In genomic region chr15:73994419-73994883, GRCh38 we compare ENCODE assay signal across 1 cellular context.
A peak's percentile ranks its signal among the peaks of the same experiment; 100 is the strongest.
TF ChIP-seq lines count a peak whose summit lies in the region.

Gene PML (plus strand): TSS chr15:73994716. CDS start chr15:73994813, 97 bp downstream.

TF ChIP-seq in HepG2, 621 proteins besides CTCF, POLR2A, EP300 and RAD21 (continued from another document and continues in another):
- TF ChIP-seq HNF1A (IDR thresholded peaks at IDR 0.05; ENCODE audit: low read depth) (no peak), HNF1A (CRISPR knock-in tag; IDR thresholded peaks at IDR 0.05; ENCODE audit: borderline replicate concordance) (no peak), FLYWCH1 (CRISPR knock-in tag; IDR thresholded peaks at IDR 0.05) (no peak), BRD4 (CRISPR knock-in tag; IDR thresholded peaks at IDR 0.05) (no peak), MBD4 (IDR thresholded peaks at IDR 0.05; ENCODE audit: borderline replicate concordance, low read length) (no peak), ZNF570 (CRISPR knock-in tag; IDR thresholded peaks at IDR 0.05; ENCODE audit: borderline replicate concordance) (no peak), NFAT5 (CRISPR knock-in tag; IDR thresholded peaks at IDR 0.05) (no peak), FOXO4 (CRISPR knock-in tag; conservative IDR thresholded peaks at IDR 0.05) (0 out of 2 replicates have a peak, but pooled peaks have one; percentile 28), ATM (IDR thresholded peaks at IDR 0.05; ENCODE audit: borderline replicate concordance) (no peak), ERF (CRISPR knock-in tag; IDR thresholded peaks at IDR 0.05) (peak; percentile 18; the same call in 1 of the 2 replicates), E2F2 (CRISPR knock-in tag; IDR thresholded peaks at IDR 0.05; ENCODE audit: borderline replicate concordance) (no peak), RXRA (CRISPR knock-in tag; IDR thresholded peaks at IDR 0.05) (no peak), ZFP41 (CRISPR knock-in tag; IDR thresholded peaks at IDR 0.05; ENCODE audit: borderline replicate concordance) (no peak), SP2 (CRISPR knock-in tag; IDR thresholded peaks at IDR 0.05) (no peak), MXI1 (IDR thresholded peaks at IDR 0.05; ENCODE audit: borderline replicate concordance, low read depth, low read length) (peak; percentile 69; the same call in 1 of the 3 replicates), FOSL2 (CRISPR knock-in tag; IDR thresholded peaks at IDR 0.05) (0 out of 2 replicates have a peak, but pooled peaks have one; percentile 15), PHF20 (CRISPR knock-in tag; IDR thresholded peaks at IDR 0.05) (peak; percentile 59), HMGXB4 (CRISPR knock-in tag; IDR thresholded peaks at IDR 0.05; ENCODE audit: borderline replicate concordance in 1 of 2, low read depth in 1 of 2) (peak in 1 of 2 experiments; percentile 58; a peak in 1 of 4 replicates), XRCC5 (optimal IDR thresholded peaks at IDR 0.05; ENCODE audit: low read length) (peak; percentile 86), PHF21A (CRISPR knock-in tag; IDR thresholded peaks at IDR 0.05) (peak; percentile 28; the same call in 1 of the 2 replicates), TFDP2 (CRISPR knock-in tag; IDR thresholded peaks at IDR 0.05) (peak; percentile 30; the same call in 1 of the 2 replicates), ESRRA (CRISPR knock-in tag; IDR thresholded peaks at IDR 0.05; ENCODE audit: low read depth) (no peak), IRF2 (CRISPR knock-in tag; IDR thresholded peaks at IDR 0.05) (peak; percentile 51; the same call in 1 of the 2 replicates), SP1 (IDR thresholded peaks at IDR 0.05) (no peak), SP1 (CRISPR knock-in tag; IDR thresholded peaks at IDR 0.05) (peak; percentile 58; the same call in 1 of the 2 replicates), POLR2G (IDR thresholded peaks at IDR 0.05; ENCODE audit: low read depth, low read length) (peak; percentile 71), THAP11 (CRISPR knock-in tag; IDR thresholded peaks at IDR 0.05) (peak; percentile 65; the same call in 1 of the 2 replicates), CSRNP1 (CRISPR knock-in tag; IDR thresholded peaks at IDR 0.05) (no peak), POGK (CRISPR knock-in tag; conservative IDR thresholded peaks at IDR 0.05) (peak; percentile 63), ZBTB44 (CRISPR knock-in tag; IDR thresholded peaks at IDR 0.05) (peak; percentile 63; the same call in 1 of the 2 replicates), UBTF (CRISPR knock-in tag; IDR thresholded peaks at IDR 0.05) (peak; percentile 15; the same call in 1 of the 2 replicates)
